In genomic region chr20:62861732-62862336, GRCh38 we compare ENCODE assay signal across 8 cellular contexts. TPM values are rescaled to one million over a fixed set of nuclear protein-coding genes. Genes with fewer than 3 reads are reported as not detected.
DNase-seq lines count a peak whose midpoint lies in the region; ATAC-seq, FAIRE-seq and TF ChIP-seq lines count a peak whose summit lies in the region.

TCFL5 (minus strand) TSS chr20:62861822; CDS start chr20:62861670, 152 bp downstream.

- CTCF ChIA-PET in Calu3 (lab: Charles Lee): interaction anchor here (0.7 to 1.7 kb wide), 5 partner anchors 14 to 111 kb away, joined by 4 to 10 read pairs (median 6); no protein-coding TSS in a partner anchor

- H3K27me3 ChIP-seq in neutrophil (peaks cover 25% of the 10 kb centered on the region), subcutaneous abdominal adipose tissue (ENCODE audit: control insufficient read depth in 5 of 5, insufficient read depth in 4 of 5, low read length in 5 of 5) (peaks cover 0 to 3% (median 0%) of the 10 kb centered on the region in 5 donors)

- H3K27ac Mint-ChIP-seq in Calu3 (ENCODE audit: unreplicated experiment): no peak within 1 kb of the TSS

- H3K9me3 ChIP-seq in neutrophil (no peaks in the 10 kb centered on the region), subcutaneous abdominal adipose tissue (ENCODE audit: control insufficient read depth in 5 of 5, low read length in 5 of 5) (no peaks in the 10 kb centered on the region)

- H3K27ac ChIP-seq in neutrophil: peak within 1 kb of the TSS; percentile 58
- H3K27ac ChIP-seq in subcutaneous abdominal adipose tissue (ENCODE audit: low read depth, low read length): no peak within 1 kb of the TSS

- peak; percentile 99 for DNase-seq in Calu3
- DNase-seq in KG1 (lab: John Stamatoyannopoulos, UW): peak; percentile 42
- peak; percentile 76 for DNase-seq in SHP77 treated with DMSO at 0.1 percent for 48 hours (lab: John Stamatoyannopoulos, UW)
- DNase-seq in activated gamma-delta T cell treated with Interleukin-2 at 50 U/mL for 16 hours: peak; percentile 93
- peak; percentile 94 to 95 for DNase-seq in frontal cortex (ENCODE audit: low spot score in 2 of 2)

- peaks cover 9 to 18% of the 10 kb centered on the region in 2 experiments for H3K4me1 ChIP-seq in neutrophil (ENCODE audit: control insufficient read depth in 1 of 2, insufficient read depth in 1 of 2, low read depth in 1 of 2, low read length in 1 of 2)
- H3K4me1 ChIP-seq in subcutaneous abdominal adipose tissue (ENCODE audit: control insufficient read depth in 5 of 5, insufficient read depth in 5 of 5, low read length in 5 of 5): peaks cover 0 to 15% (median 13%) of the 10 kb centered on the region in 5 donors

- peaks cover 29% of the 10 kb centered on the region for H3K36me3 Mint-ChIP-seq in Calu3 (ENCODE audit: insufficient read depth, unreplicated experiment)

- TF ChIP-seq CTCF in Calu3 (IDR thresholded peaks at IDR 0.05; ENCODE audit: unreplicated experiment): no peak
- TF ChIP-seq CTCF in neutrophil (IDR thresholded peaks at IDR 0.05): peak; percentile 36

- intact Hi-C loops in Calu3 (cut with micrococcal nuclease; ENCODE audit: unreplicated experiment): no loop called here

- H3K36me3 ChIP-seq in neutrophil: peaks cover 5% of the 10 kb centered on the region
- peaks cover 0 to 6% (median 5%) of the 10 kb centered on the region in 5 donors for H3K36me3 ChIP-seq in subcutaneous abdominal adipose tissue (ENCODE audit: control insufficient read depth in 5 of 5, insufficient read depth in 5 of 5, low read length in 5 of 5)

- no TSS peak for BruUV-seq in Calu3 (replicated peaks; lab: Mats Ljungman, UMichigan)

- peaks cover 46% of the 10 kb centered on the region for H3K27me3 Mint-ChIP-seq in Calu3 (ENCODE audit: unreplicated experiment)

- H3K4me3 ChIP-seq in neutrophil (ENCODE audit: low read depth in 1 of 2, low read length in 1 of 2) (peak within 1 kb of the TSS; percentile 52 to 66), subcutaneous abdominal adipose tissue (ENCODE audit: low read depth in 1 of 5, low read length in 5 of 5) (peak within 1 kb of the TSS in 4 of 5 donors; percentile 63 to 66 (median 63))

- peaks cover 29% of the 10 kb centered on the region for H3K4me1 Mint-ChIP-seq in Calu3 (ENCODE audit: low read depth, unreplicated experiment)

- H3K9me3 Mint-ChIP-seq in Calu3 (ENCODE audit: low read depth, unreplicated experiment): peaks cover 4% of the 10 kb centered on the region

- H3K9ac ChIP-seq in subcutaneous abdominal adipose tissue (ENCODE audit: low read length in 5 of 5): no peak within 1 kb of the TSS

- peak; percentile 64 for ATAC-seq in GM21576 (IDR thresholded peaks at IDR 0.05; ENCODE audit: unreplicated experiment)

- H3K4me3 Mint-ChIP-seq in Calu3 (ENCODE audit: low read depth, unreplicated experiment): peak within 1 kb of the TSS; percentile 72

- no peak for FAIRE-seq in frontal cortex (lab: Jason Lieb, UNC)

RNA-seq across cellular contexts. Expression of gene TCFL5, which starts in this region (rescaled TPM):
- total RNA-seq in Calu3 (2022) (18.9 and 22.3 TPM in 2 replicates), frontal cortex (6.1 TPM)

Comparison
In these comparisons a context has a peak if more than half of its experiments do, and no peak if none do; other contexts are left out.
1. DNase-seq: peak in every context shown above with its lines; median percentile 99 in Calu3; 94 in frontal cortex; 93 in activated gamma-delta T cell treated with Interleukin-2 at 50 U/mL for 16 hours; 76 in SHP77 treated with DMSO at 0.1 percent for 48 hours; 42 in KG1.